1 cellular context compared by ENCODE assay signal in genomic region chr7:157621131-157621681, GRCh38.
TF ChIP-seq lines count a peak whose summit lies in the region.

No MANE protein-coding gene starts in this region.

TF ChIP-seq in HepG2, 621 proteins besides CTCF, POLR2A, EP300 and RAD21 (continued from another document):
- no peak for TF ChIP-seq ZBTB34 (CRISPR knock-in tag; IDR thresholded peaks at IDR 0.05)
- TF ChIP-seq NCOA2 (CRISPR knock-in tag; IDR thresholded peaks at IDR 0.05), result no peak
TF ChIP-seq in HepG2: peak in this region for 0.
